In genomic region chr5:39660020-39660419, GRCh38 we compare ENCODE assay signal across 22 cellular contexts.
"Had no signal": no experiment of that assay in that cellular context is flagged by ENCODE, and none has a peak within 500 bp of the region (broad histone marks: within the 10 kb centered on the region; RNA-seq: fewer than 3 reads in every experiment).

No MANE protein-coding gene starts in this region.

- H3K4me1 ChIP-seq: SJSA1 had no signal

- H3K36me3 ChIP-seq: SJSA1 had no signal

- DNase-seq: KBM-7; NCI-H1048; NCI-H1105; NCI-H1417; NCI-H1436 treated with DMSO at 0.1 percent for 48 hours; NCI-H1694; NCI-H187 treated with DMSO at 0.1 percent for 48 hours; NCI-H2029 treated with DMSO at 0.1 percent for 48 hours; NCI-H2171 treated with DMSO at 0.1 percent for 48 hours; NCI-H345; NCI-H446 treated with DMSO at 0.1 percent for 48 hours; NCI-H510A treated with DMSO at 0.1 percent for 48 hours; NCI-H526; NK-92 treated with Interleukin-12 subunit alpha and Interleukin-12 subunit beta, amount 100 ng/mL, for 24 hours; PC-3; Right ventricle myocardium superior; SIG-M5 had no signal

- H3K27me3 ChIP-seq: SJSA1 had no signal

- ATAC-seq: Panc1, PC-3 had no signal

- FAIRE-seq: HTR-8/SVneo had no signal

- H3K4me3 ChIP-seq: SJSA1, SK-N-MC had no signal

- H3K9me3 ChIP-seq: SJSA1 had no signal

- H3K27ac ChIP-seq: HL-60, SJSA1, SK-N-MC had no signal
